Comparison of ENCODE assay signal across 11 cellular contexts in the genomic region with DNA sequence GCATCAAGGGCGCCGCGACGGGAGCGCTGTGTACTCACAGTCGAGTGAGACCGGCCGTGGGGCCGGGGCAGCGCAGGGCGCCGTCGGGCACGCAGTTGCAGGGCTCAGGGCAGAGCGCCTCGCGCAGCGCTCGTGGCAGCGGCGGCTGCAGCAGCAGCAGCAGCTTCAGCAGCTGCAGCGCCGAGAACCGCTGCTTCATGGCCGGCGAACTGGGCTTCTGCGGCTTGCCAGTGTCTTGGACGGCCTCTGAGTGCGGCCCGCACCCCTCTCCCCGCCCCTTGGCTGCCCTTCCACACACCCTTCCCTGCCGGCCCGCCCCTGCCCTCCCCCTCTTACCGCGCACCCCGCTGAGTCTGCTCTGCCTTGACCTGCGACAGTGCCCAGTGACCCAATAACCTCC. TPM values are rescaled to one million over a fixed set of nuclear protein-coding genes. Genes with fewer than 3 reads are reported as not detected.
A peak's percentile ranks its signal among the peaks of the same experiment; 100 is the strongest.
DNase-seq lines count a peak whose midpoint lies in the region; ATAC-seq and TF ChIP-seq lines count a peak whose summit lies in the region.
"Had no signal": no experiment of that assay in that cellular context is flagged by ENCODE, and none has a peak within 500 bp of the region (broad histone marks: within the 10 kb centered on the region; RNA-seq: fewer than 3 reads in every experiment).

TSS of gene LHCGR (minus strand) at position 252 of the 400 bp plus-strand sequence. CDS start at position 199, 53 bp downstream.

- DNase-seq in RPMI8226 = peak; percentile 17
- DNase-seq in heart right ventricle = peak in 1 of 2 donors; percentile 30
- no peak for DNase-seq in NCI-H146 (lab: John Stamatoyannopoulos, UW)
- no peak for DNase-seq in activated naive CD4-positive, alpha-beta T cell treated with anti-CD3 and anti-CD28 coated beads, Interleukin-2, amount 50 U/mL, for 16 hours
- no peak for DNase-seq in HuH-7.5 (ENCODE audit: low spot score)
- DNase-seq: colonic mucosa, NCI-H526, T-cell had no signal

- H3K36me3 ChIP-seq in BLaER1 treated with 17β-estradiol and CSF1 and Interleukin-3, amounts not matched to agents 10 nM and 100 nM = no peaks in the 10 kb centered on the region
- H3K36me3 ChIP-seq in heart right ventricle = no peaks in the 10 kb centered on the region
- H3K36me3 ChIP-seq in neuron (ENCODE audit: insufficient read depth, low read length) = no peaks in the 10 kb centered on the region
- H3K36me3 ChIP-seq: colonic mucosa had no signal

- TF ChIP-seq CTCF in heart right ventricle (IDR thresholded peaks at IDR 0.05) = no peak

- H3K9ac ChIP-seq in BLaER1 treated with 17β-estradiol and CSF1 and Interleukin-3, amounts not matched to agents 10 nM and 100 nM = no peak within 1 kb of the TSS

- H3K27me3 ChIP-seq in BLaER1 treated with 17β-estradiol and CSF1 and Interleukin-3, amounts not matched to agents 10 nM and 100 nM = peaks cover 0 to 5% (median 0%) of the 10 kb centered on the region in 11 experiments; a peak in 1 of 22 replicates
- H3K27me3 ChIP-seq in heart right ventricle (peaks cover 0 to 31% (median 15%) of the 10 kb centered on the region in 7 donors), neuron (ENCODE audit: insufficient read depth, low read length) (peaks cover 28% of the 10 kb centered on the region)
- H3K27me3 ChIP-seq: colonic mucosa had no signal

- intact Hi-C loops in heart right ventricle (cut with DNase I) = no loop called here

- H3K4me3 ChIP-seq in BLaER1 treated with 17β-estradiol and CSF1 and Interleukin-3, amounts not matched to agents 10 nM and 100 nM = peak within 1 kb of the TSS in 1 of 10 experiments; percentile 26; a peak in 1 of 20 replicates
- H3K4me3 ChIP-seq in heart right ventricle (peak within 1 kb of the TSS in 6 of 10 donors; percentile 1 to 37 (median 22)), neuron (ENCODE audit: low read length) (peak within 1 kb of the TSS; percentile 14)
- H3K4me3 ChIP-seq: colonic mucosa had no signal

- H3K27ac ChIP-seq in BLaER1 treated with 17β-estradiol and CSF1 and Interleukin-3, amounts not matched to agents 10 nM and 100 nM = no peak within 1 kb of the TSS
- no peak within 1 kb of the TSS for H3K27ac ChIP-seq in heart right ventricle
- H3K27ac ChIP-seq: colonic mucosa had no signal

- H3K9me3 ChIP-seq in BLaER1 treated with 17β-estradiol and CSF1 and Interleukin-3, amounts not matched to agents 10 nM and 100 nM (replicated peaks in 1 of 11) = peaks cover 0 to 13% (median 6%) of the 10 kb centered on the region in 11 experiments; a peak in 10 of 22 replicates
- H3K9me3 ChIP-seq in heart right ventricle (peaks cover 0 to 6% (median 0%) of the 10 kb centered on the region in 11 donors), neuron (ENCODE audit: low read length) (no peaks in the 10 kb centered on the region)
- H3K9me3 ChIP-seq: colonic mucosa had no signal

- H3K4me1 ChIP-seq in BLaER1 treated with 17β-estradiol and CSF1 and Interleukin-3, amounts not matched to agents 10 nM and 100 nM = peaks cover 11 to 58% (median 44%) of the 10 kb centered on the region in 10 experiments
- H3K4me1 ChIP-seq in heart right ventricle (peaks cover 0 to 9% (median 3%) of the 10 kb centered on the region in 9 donors), neuron (ENCODE audit: insufficient read depth, low read length) (peaks cover 19% of the 10 kb centered on the region)
- H3K4me1 ChIP-seq: colonic mucosa had no signal

- no peak within 1 kb of the TSS for H2AFZ ChIP-seq in neuron (ENCODE audit: low read depth, low read length)

- 2 to 4% methylated on average over 35 to 37 of the region's 37 CpGs for whole genome bisulfite sequencing in heart right ventricle, 2 donors

- peak within 1 kb of the TSS in 9 of 11 experiments; percentile 26 to 94 (median 66); a peak in 17 of 22 replicates for H3K4me2 ChIP-seq in BLaER1 treated with 17β-estradiol and CSF1 and Interleukin-3, amounts not matched to agents 10 nM and 100 nM

- H4K20me1 ChIP-seq in BLaER1 treated with 17β-estradiol and CSF1 and Interleukin-3, amounts not matched to agents 10 nM and 100 nM = no peaks in the 10 kb centered on the region

- ATAC-seq in heart right ventricle (peak in 7 of 8 donors; percentile 19 to 72 (median 61)), GM18868 (IDR thresholded peaks at IDR 0.05; ENCODE audit: unreplicated experiment) (no peak)
- ATAC-seq: T-cell had no signal

RNA-seq across cellular contexts. Expression of gene LHCGR, which starts in this region (rescaled TPM):
- total RNA-seq in heart right ventricle = 1 to 10 TPM in 2 of 10 donors, under 1 TPM in 3, not detected in 5; 0.19 to 1.7 (median 0.64) TPM
- polyA plus RNA-seq in heart right ventricle = under 1 TPM in 1 of 2 donors, not detected in 1; 0.37 TPM
- total RNA-seq: colonic mucosa, T-cell had no signal
